ENCODE assay signal across 8 cellular contexts in the genomic region with DNA sequence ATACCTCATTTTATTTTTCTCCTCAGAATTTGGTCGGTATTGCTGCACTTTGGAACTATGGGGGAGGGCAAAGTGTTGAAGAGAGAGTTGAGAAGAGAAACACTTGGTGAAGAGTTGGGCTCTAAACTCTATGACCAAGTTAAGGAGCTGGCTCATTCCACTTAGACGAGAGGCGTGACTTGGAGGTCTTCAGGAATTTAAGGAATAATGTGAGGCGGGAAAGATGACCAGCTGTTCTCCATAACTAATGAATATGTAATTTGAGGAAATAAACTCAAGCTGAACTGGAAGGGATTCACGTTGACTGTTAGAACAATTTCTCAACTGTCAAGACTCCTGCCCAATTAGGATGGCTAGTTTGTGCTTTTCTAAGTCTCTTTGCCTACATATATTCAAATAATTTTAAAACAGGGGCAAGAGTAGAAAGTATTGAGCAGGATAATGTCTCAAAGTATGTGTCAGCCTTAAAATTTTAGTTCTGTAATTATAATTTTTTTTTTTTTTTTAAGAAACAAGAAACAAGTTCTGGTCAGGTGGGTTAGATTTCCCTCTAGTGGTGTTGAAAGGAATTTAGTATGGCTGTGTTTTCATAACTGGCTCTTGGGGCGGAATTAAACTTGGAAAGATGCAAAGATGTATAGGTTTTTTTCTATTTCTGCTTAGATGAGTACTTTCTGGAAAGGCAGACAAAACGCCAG. TPM values are rescaled to one million over a fixed set of nuclear protein-coding genes. Genes with fewer than 3 reads are reported as not detected.
A peak's percentile ranks its signal among the peaks of the same experiment; 100 is the strongest.
DNase-seq lines count a peak whose midpoint lies in the region; ATAC-seq, FAIRE-seq and TF ChIP-seq lines count a peak whose summit lies in the region.

No MANE protein-coding gene starts in this region.

- H3K4me1 Mint-ChIP-seq in WTC11: peaks cover 5% of the 10 kb centered on the region
- peaks cover 4% of the 10 kb centered on the region for H3K4me1 Mint-ChIP-seq in type B pancreatic cell (ENCODE audit: unreplicated experiment)
- H3K4me1 Mint-ChIP-seq in activated T-cell treated with anti-CD3 and anti-CD28 coated beads, Interleukin-2, amount 50 U/mL, for 72 hours (ENCODE audit: low read depth): no peaks in the 10 kb centered on the region
- no peaks in the 10 kb centered on the region for H3K4me1 Mint-ChIP-seq in CD4-positive, alpha-beta memory T cell

- no peak overlapping the region for H3K27ac ChIP-seq in CD4-positive, alpha-beta memory T cell (ENCODE audit: low read depth, low read length)

- TF ChIP-seq CTCF in WTC11 (IDR thresholded peaks at IDR 0.05): peak; percentile 45; the same call in 1 of the 2 replicates
- peak; percentile 79 for TF ChIP-seq CTCF in type B pancreatic cell (conservative IDR thresholded peaks at IDR 0.05)

- ATAC-seq in WTC11 (no peak), GM21723 (IDR thresholded peaks at IDR 0.05; ENCODE audit: unreplicated experiment) (no peak)
- no peak for ATAC-seq in activated T-cell treated with anti-CD3 and anti-CD28 coated beads, Interleukin-2, amount 50 U/mL, for 72 hours (replicated peaks in 1 of 2)

- DNase-seq in ACHN: peak; percentile 9
- DNase-seq in H54 (ENCODE audit: insufficient read length, low spot score): peak; percentile 17
- no peak for DNase-seq in WTC11 (ENCODE audit: low spot score)
- peak; percentile 36 for DNase-seq in iris pigment epithelial cell (ENCODE audit: low read depth)
- no peak for DNase-seq in type B pancreatic cell (ENCODE audit: extremely low spot score, unreplicated experiment)
- DNase-seq in activated T-cell treated with anti-CD3 and anti-CD28 coated beads, Interleukin-2, amount 50 U/mL, for 72 hours: no peak
- no peak for DNase-seq in CD4-positive, alpha-beta memory T cell

- in situ Hi-C loops in ACHN (cut with HindIII; ENCODE audit: low pct_ligation_motif_present, low pct_unique_long_range_greater_than_20kb, low sequenced_read_pairs): no loop called here

- no peak for FAIRE-seq in H54 (lab: Jason Lieb, UNC)

- H3K27ac Mint-ChIP-seq in WTC11 (no peak overlapping the region), type B pancreatic cell (no peak overlapping the region)
- no peak overlapping the region for H3K27ac Mint-ChIP-seq in activated T-cell treated with anti-CD3 and anti-CD28 coated beads, Interleukin-2, amount 50 U/mL, for 72 hours
- H3K27ac Mint-ChIP-seq in CD4-positive, alpha-beta memory T cell: peak overlapping the region in 1 of 7 donors; percentile 3

- H3K36me3 ChIP-seq in CD4-positive, alpha-beta memory T cell (ENCODE audit: insufficient read depth, low read length): no peaks in the 10 kb centered on the region

- H3K27me3 Mint-ChIP-seq in WTC11 (ENCODE audit: low read depth): peaks cover 100% of the 10 kb centered on the region
- H3K27me3 Mint-ChIP-seq in type B pancreatic cell: no peaks in the 10 kb centered on the region
- H3K27me3 Mint-ChIP-seq in activated T-cell treated with anti-CD3 and anti-CD28 coated beads, Interleukin-2, amount 50 U/mL, for 72 hours (ENCODE audit: low read depth): peaks cover 5% of the 10 kb centered on the region
- H3K27me3 Mint-ChIP-seq in CD4-positive, alpha-beta memory T cell: peaks cover 8 to 15% of the 10 kb centered on the region in 2 donors

- H3K9me3 ChIP-seq in CD4-positive, alpha-beta memory T cell (ENCODE audit: control insufficient read depth in 1 of 2, low read length in 2 of 2): no peaks in the 10 kb centered on the region

- H3K4me3 Mint-ChIP-seq in WTC11: no peak overlapping the region
- H3K4me3 Mint-ChIP-seq in type B pancreatic cell: no peak overlapping the region
- no peak overlapping the region for H3K4me3 Mint-ChIP-seq in activated T-cell treated with anti-CD3 and anti-CD28 coated beads, Interleukin-2, amount 50 U/mL, for 72 hours
- H3K4me3 Mint-ChIP-seq in CD4-positive, alpha-beta memory T cell: no peak overlapping the region

- TF ChIP-seq POLR2A in H54 (IDR thresholded peaks at IDR 0.05; ENCODE audit: low read depth, low read length): no peak

- no peaks in the 10 kb centered on the region for H3K36me3 Mint-ChIP-seq in WTC11
- H3K36me3 Mint-ChIP-seq in type B pancreatic cell: no peaks in the 10 kb centered on the region
- H3K36me3 Mint-ChIP-seq in activated T-cell treated with anti-CD3 and anti-CD28 coated beads, Interleukin-2, amount 50 U/mL, for 72 hours (ENCODE audit: insufficient read depth in 2 of 2): no peaks in the 10 kb centered on the region
- peaks cover 0 to 5% of the 10 kb centered on the region in 2 donors for H3K36me3 Mint-ChIP-seq in CD4-positive, alpha-beta memory T cell

- POLR2A ChIA-PET in WTC11 (lab: Charles Lee): no interaction called here
- POLR2A ChIA-PET in CD4-positive, alpha-beta memory T cell (lab: Charles Lee; ENCODE audit: partially characterized antibody): no interaction called here

- H3K4me3 ChIP-seq in CD4-positive, alpha-beta memory T cell (ENCODE audit: low read length in 2 of 2): no peak overlapping the region

- H3K27me3 ChIP-seq in CD4-positive, alpha-beta memory T cell (ENCODE audit: insufficient read depth, low read length): no peaks in the 10 kb centered on the region

- intact Hi-C loops in CD4-positive, alpha-beta memory T cell (cut with micrococcal nuclease): no loop called here

- CTCF ChIA-PET in WTC11 (lab: Charles Lee): interaction anchor here (0.5 to 2.7 kb wide), 4 partner anchors 23 to 164 kb away, joined by 3 to 13 read pairs (median 8); no protein-coding TSS in a partner anchor
- CTCF ChIA-PET in CD4-positive, alpha-beta memory T cell (lab: Charles Lee; ENCODE audit: partially characterized antibody): interaction anchor here (1.7 kb wide), 1 partner anchor 164 kb away, joined by 5 read pairs; no protein-coding TSS in a partner anchor

- H3K9me3 Mint-ChIP-seq in WTC11 (no peaks in the 10 kb centered on the region), type B pancreatic cell (no peaks in the 10 kb centered on the region)
- H3K9me3 Mint-ChIP-seq in activated T-cell treated with anti-CD3 and anti-CD28 coated beads, Interleukin-2, amount 50 U/mL, for 72 hours: no peaks in the 10 kb centered on the region
- H3K9me3 Mint-ChIP-seq in CD4-positive, alpha-beta memory T cell: peaks cover 0 to 6% (median 0%) of the 10 kb centered on the region in 8 donors

- H3K4me1 ChIP-seq in CD4-positive, alpha-beta memory T cell (ENCODE audit: insufficient read depth, low read length): no peaks in the 10 kb centered on the region

TF ChIP-seq in WTC11, 78 proteins besides CTCF, POLR2A, EP300 and RAD21:
- TF ChIP-seq, protein P1, sequence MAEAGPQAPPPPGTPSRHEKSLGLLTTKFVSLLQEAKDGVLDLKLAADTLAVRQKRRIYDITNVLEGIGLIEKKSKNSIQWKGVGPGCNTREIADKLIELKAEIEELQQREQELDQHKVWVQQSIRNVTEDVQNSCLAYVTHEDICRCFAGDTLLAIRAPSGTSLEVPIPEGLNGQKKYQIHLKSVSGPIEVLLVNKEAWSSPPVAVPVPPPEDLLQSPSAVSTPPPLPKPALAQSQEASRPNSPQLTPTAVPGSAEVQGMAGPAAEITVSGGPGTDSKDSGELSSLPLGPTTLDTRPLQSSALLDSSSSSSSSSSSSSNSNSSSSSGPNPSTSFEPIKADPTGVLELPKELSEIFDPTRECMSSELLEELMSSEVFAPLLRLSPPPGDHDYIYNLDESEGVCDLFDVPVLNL (CRISPR knock-in tag; IDR thresholded peaks at IDR 0.05; ENCODE audit: borderline replicate concordance, low read depth): no peak
- TF ChIP-seq ERG (CRISPR knock-in tag; IDR thresholded peaks at IDR 0.05) (no peak), CREB1 (CRISPR knock-in tag; IDR thresholded peaks at IDR 0.05) (no peak), NR1H2 (CRISPR knock-in tag; IDR thresholded peaks at IDR 0.05) (no peak), E2F1 (CRISPR knock-in tag; IDR thresholded peaks at IDR 0.05) (no peak), ZNF138 (CRISPR knock-in tag; conservative IDR thresholded peaks at IDR 0.05) (no peak)

RNA-seq across cellular contexts. Expression of gene TMEM252, which starts 33.4 kb away (rescaled TPM):
- not detected in 3 replicates for total RNA-seq in WTC11 (2021)
- total RNA-seq in type B pancreatic cell (ENCODE audit: low replicate concordance): 0.67 and 0.80 TPM in 2 replicates
- not detected for total RNA-seq in activated T-cell treated with anti-CD3 and anti-CD28 coated beads, Interleukin-2, amount 50 U/mL, for 72 hours
- not detected for total RNA-seq in CD4-positive, alpha-beta memory T cell
- polyA plus RNA-seq in CD4-positive, alpha-beta memory T cell: not detected

Comparison
In these comparisons a context has a peak if more than half of its experiments do, and no peak if none do; other contexts are left out.
1. DNase-seq: peak in ACHN (single experiment), H54 (single experiment) and iris pigment epithelial cell (single experiment); none in WTC11 (single experiment), type B pancreatic cell (single experiment), activated T-cell treated with anti-CD3 and anti-CD28 coated beads, Interleukin-2, amount 50 U/mL, for 72 hours (0 of 2) and CD4-positive, alpha-beta memory T cell (0 of 5).